8 cellular contexts compared by ENCODE assay signal in genomic region chr2:204452464-204453023, GRCh38.
DNase-seq lines count a peak whose midpoint lies in the region; ATAC-seq and TF ChIP-seq lines count a peak whose summit lies in the region.

No MANE protein-coding gene starts in this region.

- intact Hi-C loops in Right ventricle myocardium inferior (cut with DNase I) (loop anchor here (10.0 kb wide), 1 partner anchor 242 kb away; no protein-coding TSS in a partner anchor), cardiac septum (cut with DNase I) (no loop called here)

- H3K27ac ChIP-seq in brain microvascular endothelial cell: peak overlapping the region; percentile 87

- in situ Hi-C loops in brain microvascular endothelial cell (cut with HindIII; ENCODE audit: low pct_ligation_motif_present, low sequenced_read_pairs): no loop called here

- peak overlapping the region; percentile 83 for H3K27ac Mint-ChIP-seq in type B pancreatic cell

- no peaks in the 10 kb centered on the region for H3K9me3 Mint-ChIP-seq in type B pancreatic cell

- peak overlapping the region; percentile 50 for H3K4me3 Mint-ChIP-seq in type B pancreatic cell

- H3K4me1 Mint-ChIP-seq in type B pancreatic cell (ENCODE audit: unreplicated experiment): peaks cover 51% of the 10 kb centered on the region

- ATAC-seq in Right ventricle myocardium inferior: peak; percentile 79
- ATAC-seq in HG02571 (IDR thresholded peaks at IDR 0.05; ENCODE audit: unreplicated experiment): no peak

- no peak overlapping the region for H3K4me3 ChIP-seq in brain microvascular endothelial cell (ENCODE audit: low read depth, low read length)
- no peak overlapping the region for H3K4me3 ChIP-seq in kidney epithelial cell (ENCODE audit: low read depth, low read length)

- no peaks in the 10 kb centered on the region for H3K27me3 Mint-ChIP-seq in type B pancreatic cell

- TF ChIP-seq CTCF in brain microvascular endothelial cell (IDR thresholded peaks at IDR 0.05; ENCODE audit: low read depth, low read length, missing control alignments) (no peak), kidney epithelial cell (IDR thresholded peaks at IDR 0.05; ENCODE audit: insufficient read depth, low read length, poor library complexity, severe bottlenecking) (no peak), type B pancreatic cell (conservative IDR thresholded peaks at IDR 0.05) (no peak)

- no peaks in the 10 kb centered on the region for H3K27me3 ChIP-seq in brain microvascular endothelial cell (replicated peaks)
- no peaks in the 10 kb centered on the region for H3K27me3 ChIP-seq in kidney epithelial cell (ENCODE audit: control insufficient read depth, insufficient read depth, low read length)

- H3K36me3 ChIP-seq in brain microvascular endothelial cell (replicated peaks) (no peaks in the 10 kb centered on the region), kidney epithelial cell (ENCODE audit: control insufficient read depth, insufficient read depth, low read length) (no peaks in the 10 kb centered on the region)

- DNase-seq in Right ventricle myocardium inferior (ENCODE audit: missing footprints): no peak
- no peak for DNase-seq in cardiac septum (ENCODE audit: low spot score)
- peak; percentile 99 for DNase-seq in brain microvascular endothelial cell
- DNase-seq in kidney epithelial cell (ENCODE audit: low read depth): peak; percentile 99
- no peak for DNase-seq in type B pancreatic cell (ENCODE audit: extremely low spot score, unreplicated experiment)
- DNase-seq in NCI-H82 treated with DMSO at 0.1 percent for 48 hours (lab: John Stamatoyannopoulos, UW; ENCODE audit: unreplicated experiment): no peak
- no peak for DNase-seq in NCI-H128 (lab: John Stamatoyannopoulos, UW; ENCODE audit: unreplicated experiment)

- no peaks in the 10 kb centered on the region for H3K36me3 Mint-ChIP-seq in type B pancreatic cell

Comparison
In these comparisons a context has a peak if more than half of its experiments do, and no peak if none do; other contexts are left out.
1. DNase-seq: peak in brain microvascular endothelial cell (single experiment) and kidney epithelial cell (single experiment); none in Right ventricle myocardium inferior (single experiment), cardiac septum (single experiment), type B pancreatic cell (single experiment), NCI-H82 treated with DMSO at 0.1 percent for 48 hours (single experiment) and NCI-H128 (single experiment).